ENCODE assay signal across 8 cellular contexts in the genomic region with DNA sequence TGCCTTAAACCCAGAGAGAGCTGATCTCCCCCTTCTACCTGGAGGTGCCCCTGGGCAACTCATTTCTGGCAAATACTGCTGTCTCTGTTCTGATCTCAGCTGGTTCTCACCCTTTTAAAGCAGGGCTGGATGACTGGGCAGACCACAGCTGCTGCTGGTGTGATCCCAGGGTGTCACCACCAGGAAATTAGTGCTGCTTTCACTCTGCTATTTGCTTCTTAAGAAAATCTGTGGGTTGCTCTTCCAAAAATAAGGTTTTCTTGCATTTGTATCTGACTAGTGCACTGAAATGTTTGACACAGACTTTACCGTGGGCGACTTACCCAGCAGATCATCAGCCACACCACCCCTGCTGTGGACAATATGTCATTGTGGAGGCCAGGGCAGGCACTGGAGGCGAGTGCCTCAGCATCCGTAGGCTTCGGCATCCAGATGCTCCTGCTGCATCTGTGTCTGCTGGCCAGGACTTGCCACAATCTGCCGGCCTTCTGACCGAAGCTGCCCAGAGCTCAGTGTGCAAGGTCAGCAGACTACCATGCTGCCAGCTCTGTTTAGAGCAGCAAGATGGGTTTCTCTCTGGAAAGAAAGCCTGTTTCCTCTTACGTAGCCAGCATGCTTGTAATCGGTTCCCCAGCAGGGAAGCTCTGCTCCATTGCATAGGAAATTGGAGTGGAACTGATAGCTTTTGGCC. TPM values are rescaled to one million over a fixed set of nuclear protein-coding genes. Genes with fewer than 3 reads are reported as not detected.
DNase-seq lines count a peak whose midpoint lies in the region; ATAC-seq and TF ChIP-seq lines count a peak whose summit lies in the region.

No MANE protein-coding gene starts in this region.

- DNase-seq in GM03348 (ENCODE audit: low spot score) (peak; percentile 51), HCEC 1CT (peak; percentile 6), T-helper 17 cell (no peak), fibroblast of gingiva (ENCODE audit: low read depth) (peak; percentile 51), AML-193 (lab: John Stamatoyannopoulos, UW) (no peak), occipital lobe (lab: John Stamatoyannopoulos, UW) (no peak), A172 (ENCODE audit: low spot score) (no peak)

- H3K36me3 Mint-ChIP-seq in T-helper 17 cell (ENCODE audit: low read depth), result peaks cover 6% of the 10 kb centered on the region

- no peaks in the 10 kb centered on the region for H3K27me3 ChIP-seq in parathyroid adenoma (ENCODE audit: control insufficient read depth, insufficient read depth, low read length)

- no peaks in the 10 kb centered on the region for H3K4me1 ChIP-seq in parathyroid adenoma

- no peak for TF ChIP-seq CTCF in parathyroid adenoma (IDR thresholded peaks at IDR 0.05)

- peaks cover 12% of the 10 kb centered on the region for H3K27me3 Mint-ChIP-seq in T-helper 17 cell

- peaks cover 29% of the 10 kb centered on the region for H3K4me1 Mint-ChIP-seq in T-helper 17 cell

- no peak overlapping the region for H3K4me2 ChIP-seq in parathyroid adenoma (ENCODE audit: low read length)

- peaks cover 4% of the 10 kb centered on the region for H3K79me2 ChIP-seq in parathyroid adenoma

- H3K4me3 ChIP-seq in parathyroid adenoma (ENCODE audit: low read depth, low read length), result no peak overlapping the region

- H3K36me3 ChIP-seq in parathyroid adenoma (ENCODE audit: control insufficient read depth, insufficient read depth, low read length), result no peaks in the 10 kb centered on the region

- peak overlapping the region; percentile 95 for H3K27ac Mint-ChIP-seq in T-helper 17 cell

- H3K4me3 Mint-ChIP-seq in T-helper 17 cell, result peak overlapping the region; percentile 74

- H3K9me3 ChIP-seq in T-helper 17 cell (ENCODE audit: control insufficient read depth, low read length, poor library complexity, severe bottlenecking) (no peaks in the 10 kb centered on the region), parathyroid adenoma (ENCODE audit: control insufficient read depth, low read length) (no peaks in the 10 kb centered on the region)

- peak overlapping the region; percentile 2 for H3K27ac ChIP-seq in parathyroid adenoma

- H2AFZ ChIP-seq in parathyroid adenoma, result no peak overlapping the region

- no peak overlapping the region for H3K9ac ChIP-seq in parathyroid adenoma

- peak; percentile 64 for ATAC-seq in T-helper 17 cell

RNA-seq across cellular contexts. Expression of a gene that starts 13.6 kb away (rescaled TPM):
- total RNA-seq in T-helper 17 cell (10 to 100 TPM; 21.3 to 22.7 TPM), occipital lobe (10.6 TPM)
- total RNA-seq in A172 (2014; rRNA removed; shearing (Covaris generic)), result 1.6 and 3.8 TPM in 2 replicates

Comparison
In these comparisons a context has a peak if more than half of its experiments do, and no peak if none do; other contexts are left out.
1. DNase-seq: peak in GM03348 (single experiment), HCEC 1CT (single experiment) and fibroblast of gingiva (single experiment); none in T-helper 17 cell (0 of 3), AML-193 (0 of 2), occipital lobe (single experiment) and A172 (single experiment).